8 cellular contexts compared by ENCODE assay signal in the genomic region with DNA sequence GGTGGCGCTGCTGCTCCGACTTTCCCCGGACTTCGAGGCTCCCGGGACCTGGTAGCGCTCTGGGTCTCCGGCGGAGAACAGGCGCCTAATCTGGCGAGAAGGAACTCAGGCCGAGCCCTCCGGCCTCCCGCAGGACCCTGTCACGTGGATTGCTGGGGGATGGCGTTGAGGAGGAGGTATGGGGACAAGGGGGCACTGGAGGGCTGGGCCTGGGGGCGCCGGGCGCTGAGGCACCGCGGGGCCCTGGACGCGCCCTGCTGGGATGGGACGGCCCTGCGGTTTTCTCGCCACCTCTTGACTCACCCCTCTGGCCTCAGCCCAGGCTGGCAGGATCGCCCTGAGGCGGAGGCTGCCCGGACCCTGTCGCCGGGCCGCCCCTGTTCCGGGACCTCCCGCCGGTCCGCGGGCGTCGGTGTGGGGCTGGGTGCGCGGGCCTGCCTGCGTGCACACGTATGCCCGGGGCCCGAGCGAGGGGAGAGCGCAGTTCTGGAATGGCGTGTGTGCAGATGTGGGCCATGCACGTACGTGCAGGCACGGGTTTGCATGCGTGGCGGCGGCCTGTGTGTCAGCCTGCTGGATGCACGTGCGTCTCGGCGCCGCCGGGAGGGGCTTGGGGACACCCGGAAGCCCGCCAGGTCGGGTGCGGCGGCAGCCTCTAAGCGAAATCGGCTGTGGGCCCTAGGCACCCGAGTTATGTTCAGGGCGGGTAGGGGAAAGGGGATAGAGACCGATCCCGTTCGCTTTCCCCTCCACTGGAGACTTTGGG. TPM values are rescaled to one million over a fixed set of nuclear protein-coding genes. Genes with fewer than 3 reads are reported as not detected.
A peak's percentile ranks its signal among the peaks of the same experiment; 100 is the strongest.
DNase-seq lines count a peak whose midpoint lies in the region; ATAC-seq and TF ChIP-seq lines count a peak whose summit lies in the region.

No MANE protein-coding gene starts in this region.

- H3K27me3 ChIP-seq in Caco-2 (replicated peaks; ENCODE audit: control insufficient read depth, insufficient read depth, low read length) = no peaks in the 10 kb centered on the region
- peaks cover 8% of the 10 kb centered on the region; the same call in 1 of the 2 replicates for H3K27me3 ChIP-seq in HUES6 (ENCODE audit: control insufficient read depth, insufficient read depth, low read length)

- POLR2A ChIA-PET in Caco-2 (lab: Charles Lee) = interaction anchor here (0.6 to 2.3 kb wide), 12 partner anchors 21 to 244 kb away, joined by 3 to 25 read pairs (median 6); partner anchors contain the start of gene PPCDC

- peak overlapping the region; percentile 95 for H3K4me3 Mint-ChIP-seq in Caco-2 (ENCODE audit: unreplicated experiment)
- H3K4me3 Mint-ChIP-seq in T-helper 1 cell treated with Interleukin-12 subunit alpha and Interleukin-12 subunit beta and Interleukin-4 antibody, amounts not matched to agents 30 μg/mL and 1 μg/mL, for 36 hours = peak overlapping the region; percentile 87

- ATAC-seq in GM19463 (IDR thresholded peaks at IDR 0.05; ENCODE audit: unreplicated experiment) = peak; percentile 30

- peaks cover 45% of the 10 kb centered on the region for H3K4me1 ChIP-seq in Caco-2
- H3K4me1 ChIP-seq in HUES6 (ENCODE audit: control insufficient read depth, insufficient read depth, low read length) = peaks cover 44% of the 10 kb centered on the region

- H3K27ac Mint-ChIP-seq in Caco-2 (ENCODE audit: unreplicated experiment) = peak overlapping the region; percentile 91
- H3K27ac Mint-ChIP-seq in T-helper 1 cell treated with Interleukin-12 subunit alpha and Interleukin-12 subunit beta and Interleukin-4 antibody, amounts not matched to agents 30 μg/mL and 1 μg/mL, for 36 hours = peak overlapping the region; percentile 71

- no peaks in the 10 kb centered on the region for H3K9me3 Mint-ChIP-seq in Caco-2 (ENCODE audit: unreplicated experiment)
- H3K9me3 Mint-ChIP-seq in T-helper 1 cell treated with Interleukin-12 subunit alpha and Interleukin-12 subunit beta and Interleukin-4 antibody, amounts not matched to agents 30 μg/mL and 1 μg/mL, for 36 hours = no peaks in the 10 kb centered on the region

- CTCF ChIA-PET in Caco-2 (lab: Charles Lee) = interaction anchor here (1.0 to 3.9 kb wide), 9 partner anchors 20 to 179 kb away, joined by 3 to 36 read pairs (median 13); partner anchors contain the start of gene PPCDC

- H3K9ac ChIP-seq in HUES6 (ENCODE audit: low read length) = peak overlapping the region; percentile 86

- BruUV-seq in Caco-2 (replicated peaks; lab: Mats Ljungman, UMichigan) = no TSS peak

- peak overlapping the region; percentile 95 for H3K4me3 ChIP-seq in Caco-2 (ENCODE audit: low read depth, low read length)
- H3K4me3 ChIP-seq in HUES6 (ENCODE audit: low read depth, low read length) = peak overlapping the region; percentile 92
- H3K4me3 ChIP-seq in skeletal muscle cell (ENCODE audit: low read depth, low read length) = peak overlapping the region; percentile 96

- intact Hi-C loops in Caco-2 (cut with micrococcal nuclease; ENCODE audit: unreplicated experiment) = loop anchor here (5.0 kb wide), 2 partner anchors 65 to 245 kb away; partner anchors contain the start of gene RPP25

- H3K9me3 ChIP-seq in Caco-2 = no peaks in the 10 kb centered on the region
- H3K9me3 ChIP-seq in HUES6 (ENCODE audit: control insufficient read depth, insufficient read depth, low read depth, low read length) = no peaks in the 10 kb centered on the region

- H3K36me3 ChIP-seq in Caco-2 (ENCODE audit: control insufficient read depth, insufficient read depth, low read length) (no peaks in the 10 kb centered on the region; the same call in 1 of the 2 replicates), HUES6 (ENCODE audit: control insufficient read depth, insufficient read depth, low read length) (peaks cover 16% of the 10 kb centered on the region)

- peak; percentile 73 to 79 for DNase-seq in Caco-2
- DNase-seq in hepatic stellate cell (ENCODE audit: low spot score) = peak; percentile 89
- DNase-seq in skeletal muscle cell (ENCODE audit: low read depth) = peak; percentile 63
- no peak for DNase-seq in hippocampal formation (lab: John Stamatoyannopoulos, UW)

- H3K27ac ChIP-seq in HUES6 (ENCODE audit: low read depth, low read length) (peak overlapping the region; percentile 70), angular gyrus (ENCODE audit: low read depth, low read length) (peak overlapping the region; percentile 35)

- peaks cover 29% of the 10 kb centered on the region for H3K4me1 Mint-ChIP-seq in Caco-2 (ENCODE audit: low read depth, unreplicated experiment)
- peaks cover 53% of the 10 kb centered on the region for H3K4me1 Mint-ChIP-seq in T-helper 1 cell treated with Interleukin-12 subunit alpha and Interleukin-12 subunit beta and Interleukin-4 antibody, amounts not matched to agents 30 μg/mL and 1 μg/mL, for 36 hours (ENCODE audit: low read depth)

- peaks cover 32% of the 10 kb centered on the region for H3K36me3 Mint-ChIP-seq in Caco-2 (ENCODE audit: insufficient read depth, unreplicated experiment)
- H3K36me3 Mint-ChIP-seq in T-helper 1 cell treated with Interleukin-12 subunit alpha and Interleukin-12 subunit beta and Interleukin-4 antibody, amounts not matched to agents 30 μg/mL and 1 μg/mL, for 36 hours (ENCODE audit: low read depth) = peaks cover 24% of the 10 kb centered on the region

- H3K27me3 Mint-ChIP-seq in Caco-2 (ENCODE audit: insufficient read depth, unreplicated experiment) = no peaks in the 10 kb centered on the region
- no peaks in the 10 kb centered on the region for H3K27me3 Mint-ChIP-seq in T-helper 1 cell treated with Interleukin-12 subunit alpha and Interleukin-12 subunit beta and Interleukin-4 antibody, amounts not matched to agents 30 μg/mL and 1 μg/mL, for 36 hours (ENCODE audit: low read depth)

- peak in 1 of 2 experiments; percentile 46 for TF ChIP-seq CTCF in Caco-2 (IDR thresholded peaks at IDR 0.05; ENCODE audit: insufficient read depth in 1 of 2, low read depth in 1 of 2, low read length in 1 of 2, severe bottlenecking in 1 of 2, unreplicated experiment in 1 of 2)

RNA-seq across cellular contexts. Expression of gene C15orf39, which starts 0.8 kb away (rescaled TPM):
- total RNA-seq in Caco-2 (2022) = 48.2 and 56.8 TPM in 2 replicates

RNA-seq across cellular contexts. Expression of gene GOLGA6C, which starts 55.7 kb away (rescaled TPM):
- not detected in 2 replicates for total RNA-seq in Caco-2 (2022)

Comparison
In these comparisons a context has a peak if more than half of its experiments do, and no peak if none do; other contexts are left out.
1. DNase-seq: peak in Caco-2 (2 of 2), hepatic stellate cell (single experiment) and skeletal muscle cell (single experiment); none in hippocampal formation (0 of 2).
2. Peak in every context shown above with its lines, with median percentiles within 50 percentile points of each other: H3K4me3 ChIP-seq.